In the genomic region with DNA sequence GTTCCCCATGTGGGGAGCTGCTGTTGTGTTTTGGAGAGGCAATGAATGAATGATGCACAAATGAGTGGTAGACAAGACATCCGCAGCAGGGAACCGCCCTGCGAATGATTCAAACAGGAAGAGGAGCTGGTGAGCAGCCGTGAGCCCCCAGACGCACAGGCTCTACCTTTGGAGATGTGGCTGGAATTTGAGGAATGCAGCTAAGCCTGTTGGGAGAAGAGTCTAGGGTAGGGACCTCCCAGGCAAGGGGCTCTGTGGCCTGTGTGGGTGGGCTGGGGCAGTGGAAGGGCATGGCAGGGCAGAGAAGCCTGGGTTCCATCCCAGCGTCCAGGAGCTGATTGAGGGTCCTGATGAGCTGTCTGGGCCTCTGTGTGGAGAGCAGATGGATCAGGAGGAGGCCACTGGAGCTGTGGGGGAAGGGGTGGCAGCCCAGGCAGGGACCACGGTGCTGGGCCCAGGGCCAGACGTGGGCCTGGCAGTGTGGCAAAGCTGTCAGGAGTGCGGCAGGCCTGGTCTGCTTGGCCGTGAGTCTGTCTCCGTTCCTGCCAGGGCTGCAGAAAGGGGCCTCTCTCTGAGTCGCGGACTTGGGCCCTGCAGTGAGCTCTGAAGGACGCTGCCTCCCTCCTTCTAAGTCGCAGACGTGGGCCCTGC, we compare ENCODE assay signal across 12 cellular contexts. TPM values are rescaled to one million over a fixed set of nuclear protein-coding genes. Genes with fewer than 3 reads are reported as not detected.
A peak's percentile ranks its signal among the peaks of the same experiment; 100 is the strongest.
DNase-seq lines count a peak whose midpoint lies in the region; ATAC-seq, FAIRE-seq and TF ChIP-seq lines count a peak whose summit lies in the region.
"Had no signal": no experiment of that assay in that cellular context is flagged by ENCODE, and none has a peak within 500 bp of the region (broad histone marks: within the 10 kb centered on the region; RNA-seq: fewer than 3 reads in every experiment).

No MANE protein-coding gene starts in this region.

- H3K4me1 ChIP-seq in K562 (replicated peaks in 1 of 2; ENCODE audit: control insufficient read depth in 2 of 2, insufficient read depth in 2 of 2, low read length in 2 of 2), result no peaks in the 10 kb centered on the region
- no peaks in the 10 kb centered on the region for H3K4me1 ChIP-seq in iPS-15b (ENCODE audit: control insufficient read depth, insufficient read depth, low read length)
- peaks cover 0 to 21% (median 15%) of the 10 kb centered on the region in 4 donors for H3K4me1 ChIP-seq in sigmoid colon

- in situ Hi-C loops in K562 (cut with MboI), result no loop called here

- ATAC-seq in K562 (no peak), GM18520 (IDR thresholded peaks at IDR 0.05; ENCODE audit: unreplicated experiment) (no peak)
- ATAC-seq: gastroesophageal sphincter, mucosa of descending colon had no signal

- no peaks in the 10 kb centered on the region for H3K79me2 ChIP-seq in K562 (ENCODE audit: control insufficient read depth, insufficient read depth, low read length)

- H2AFZ ChIP-seq in K562 (ENCODE audit: low read depth, low read length), result no peak overlapping the region

- peaks cover 28% of the 10 kb centered on the region; the same call in 2 of the 3 replicates for H3K36me3 ChIP-seq in K562 (ENCODE audit: control insufficient read depth, insufficient read depth, low read length)
- H3K36me3 ChIP-seq in iPS-15b (ENCODE audit: control insufficient read depth, insufficient read depth, low read length), result peaks cover 8% of the 10 kb centered on the region
- peaks cover 0 to 38% (median 8%) of the 10 kb centered on the region in 4 donors for H3K36me3 ChIP-seq in sigmoid colon

- H3K27me3 ChIP-seq in K562 (ENCODE audit: control insufficient read depth in 2 of 2, insufficient read depth in 2 of 2, low read length in 2 of 2) (no peaks in the 10 kb centered on the region), iPS-15b (ENCODE audit: control insufficient read depth, insufficient read depth, low read length) (no peaks in the 10 kb centered on the region), sigmoid colon (no peaks in the 10 kb centered on the region)
- H3K27me3 ChIP-seq: gastroesophageal sphincter had no signal

- TF ChIP-seq RAD21 in K562 (CRISPR knock-in tag; conservative IDR thresholded peaks at IDR 0.05 in 1 of 2, IDR thresholded peaks at IDR 0.05 in 1 of 2), result no peak

- TF ChIP-seq EP300 in K562 (IDR thresholded peaks at IDR 0.05; ENCODE audit: low read length), result no peak
- no peak for TF ChIP-seq EP300 in sigmoid colon (IDR thresholded peaks at IDR 0.05)

- no peaks in the 10 kb centered on the region for H3K9me3 ChIP-seq in K562 (replicated peaks; ENCODE audit: control insufficient read depth, insufficient read depth, low read depth, low read length)
- no peaks in the 10 kb centered on the region for H3K9me3 ChIP-seq in iPS-15b (ENCODE audit: control insufficient read depth, insufficient read depth, low read length)
- H3K9me3 ChIP-seq in sigmoid colon, result no peaks in the 10 kb centered on the region
- H3K9me3 ChIP-seq: gastroesophageal sphincter, mucosa of descending colon had no signal

- DNase-seq in HK-2 (ENCODE audit: unreplicated experiment) (peak; percentile 28), K562 (ENCODE audit: extremely low read depth in 1 of 4, low spot score in 3 of 4) (no peak), sigmoid colon (peak; percentile 56), NCI-H146 treated with DMSO at 0.1 percent for 48 hours (lab: John Stamatoyannopoulos, UW; ENCODE audit: unreplicated experiment) (no peak), NCI-H2029 (lab: John Stamatoyannopoulos, UW) (no peak)
- DNase-seq in stimulated activated CD4-positive, alpha-beta T cell treated with anti-CD3 and anti-CD28 coated beads, Interleukin-2, amount 100 ng/mL, for 48 hours, result no peak
- DNase-seq: mucosa of descending colon, NCI-H2029 treated with DMSO at 0.1 percent for 48 hours had no signal

- intact Hi-C loops in K562 (cut with micrococcal nuclease), result no loop called here
- intact Hi-C loops in sigmoid colon (cut with DNase I), result loop anchor here (5.0 kb wide), 1 partner anchor 40 kb away; a partner anchor contains a TSS

- WGBS in K562 (ENCODE audit: insufficient coverage, low coverage, missing lambda C conversion rate), result 90% methylated on average over 6 of the region's 16 CpGs
- WGBS in sigmoid colon, 2 donors, result 88 to 93% methylated on average over 16 of the region's 16 CpGs

- no peak for TF ChIP-seq CTCF in K562 (IDR thresholded peaks at IDR 0.05 in 2 of 3, conservative IDR thresholded peaks at IDR 0.05 in 1 of 3; ENCODE audit: insufficient read depth in 2 of 3, low read depth in 1 of 3, low read length in 3 of 3)
- TF ChIP-seq CTCF in sigmoid colon (IDR thresholded peaks at IDR 0.05), result no peak

- no peak overlapping the region for H3K4me2 ChIP-seq in K562 (ENCODE audit: insufficient read depth, low read length)

- no TSS peak for BruUV-seq in K562 (replicated peaks; lab: Mats Ljungman, UMichigan)

- H3K4me3 ChIP-seq in K562 (no peak overlapping the region), iPS-15b (ENCODE audit: low read depth, low read length) (no peak overlapping the region), sigmoid colon (no peak overlapping the region)
- H3K4me3 ChIP-seq: gastroesophageal sphincter, mucosa of descending colon had no signal

- FAIRE-seq in K562 (lab: Jason Lieb, UNC), result no peak
- FAIRE-seq: TTC549 had no signal

- TF ChIP-seq POLR2A in K562 (conservative IDR thresholded peaks at IDR 0.05) (no peak), sigmoid colon (IDR thresholded peaks at IDR 0.05) (no peak)

- CTCF ChIA-PET in K562 (lab: Yijun Ruan, JAX; ENCODE audit: low intra/inter-chr PET ratio), result no interaction called here

- H4K20me1 ChIP-seq in K562 (replicated peaks; ENCODE audit: control insufficient read depth, insufficient read depth, low read length), result no peaks in the 10 kb centered on the region

- POLR2A ChIA-PET in K562 (lab: Yijun Ruan, JAX), result interaction anchor here (1.1 kb wide), 1 partner anchor 14 kb away, joined by 3 read pairs; no protein-coding TSS in a partner anchor

- H3K27ac ChIP-seq in K562 (ENCODE audit: extremely low read depth, low read depth, low read length), result no peak overlapping the region
- H3K27ac ChIP-seq in sigmoid colon, result peak overlapping the region in 3 of 4 donors; percentile 50 to 71 (median 53)

- H3K9me1 ChIP-seq in K562 (ENCODE audit: control insufficient read depth, insufficient read depth, low read length), result no peaks in the 10 kb centered on the region

- H3K9ac ChIP-seq in K562 (ENCODE audit: insufficient read depth in 1 of 2, low read depth in 2 of 2, low read length in 2 of 2) (no peak overlapping the region), iPS-15b (ENCODE audit: low read depth, low read length) (peak overlapping the region; percentile 37)

TF ChIP-seq in K562, 482 proteins besides CTCF, POLR2A, EP300 and RAD21:
- TF ChIP-seq POLR2G (IDR thresholded peaks at IDR 0.05; ENCODE audit: low read depth, low read length) (peak; percentile 54; the same call in 1 of the 2 replicates), KLF10 (CRISPR knock-in tag; IDR thresholded peaks at IDR 0.05) (no peak)

RNA-seq across cellular contexts. Expression of a gene that starts 41.8 kb away (rescaled TPM):
- total RNA-seq in K562 (2011; cell fraction: chromatin; rRNA removed; ENCODE audit: low replicate concordance), result 59.2 and 77.8 TPM in 2 replicates
- 25.3 and 28.3 TPM in 2 replicates for total RNA-seq in K562 (2011; cell fraction: nucleolus; rRNA removed)
- 33.1 and 34.6 TPM in 2 replicates for total RNA-seq in K562 (2011; cell fraction: nucleoplasm; rRNA removed)
- total RNA-seq in K562 (2014; rRNA removed) (9.7 and 13.3 TPM in 2 replicates), K562 (2014; rRNA removed; fragmentation: Illumina TruSeq; extraction: Trizol) (10.0 and 11.1 TPM in 2 replicates), K562 (2015; rRNA removed; fragmentation: Illumina TruSeq; extraction: Trizol) (10.0 and 10.9 TPM in 2 replicates), K562 (2021) (12.1 and 16.8 TPM in 2 replicates), sigmoid colon (10 to 100 TPM; 20.6 to 33.0 (median 27.6) TPM)
- polyA plus RNA-seq in K562 (2011; rRNA removed) (9.9 and 12.9 TPM in 2 replicates), K562 (2014; fragmentation: Illumina TruSeq; extraction: Trizol) (11.6 and 12.0 TPM in 2 replicates), K562 (2014; fragmentation: Nextera tagmentation; extraction: Ambion mirVana) (1 to 10 TPM; 2.1 to 2.2 TPM), K562 (2014; rRNA removed) (15.8 and 16.7 TPM in 2 replicates), sigmoid colon (10 to 100 TPM in 1 of 3 donors, 1 to 10 TPM in 2; 6.6 to 10.2 (median 7.9) TPM)
- polyA plus RNA-seq in K562 (2011; cell fraction: cytosol; rRNA removed), result 9.1 and 10.1 TPM in 2 replicates
- polyA plus RNA-seq in K562 (2011; cell fraction: nucleus; rRNA removed), result 19.2 and 27.0 TPM in 2 replicates
- 9.2 and 9.6 TPM in 2 replicates for polyA plus RNA-seq in K562 (2012)
- 17.1 and 18.5 TPM in 2 replicates for polyA minus RNA-seq in K562 (2011; rRNA and poly(A)+ RNA removed)
- 4.5 and 4.9 TPM in 2 replicates for polyA minus RNA-seq in K562 (2011; cell fraction: cytosol; rRNA and poly(A)+ RNA removed)
- polyA minus RNA-seq in K562 (2011; cell fraction: nucleus; rRNA and poly(A)+ RNA removed), result 8.6 and 10.1 TPM in 2 replicates

RNA-seq across cellular contexts. Expression of a gene that starts 52.3 kb away (rescaled TPM):
- total RNA-seq in K562 (2011; cell fraction: chromatin; rRNA removed; ENCODE audit: low replicate concordance), result 47.7 and 68.4 TPM in 2 replicates
- 25.8 and 28.5 TPM in 2 replicates for total RNA-seq in K562 (2011; cell fraction: nucleolus; rRNA removed)
- 37.4 and 47.0 TPM in 2 replicates for total RNA-seq in K562 (2011; cell fraction: nucleoplasm; rRNA removed)
- 55.2 and 71.3 TPM in 2 replicates for total RNA-seq in K562 (2014; rRNA removed)
- total RNA-seq in K562 (2014; rRNA removed; fragmentation: Illumina TruSeq; extraction: Trizol), result 68.1 and 69.1 TPM in 2 replicates
- 61.3 and 64.1 TPM in 2 replicates for total RNA-seq in K562 (2015; rRNA removed; fragmentation: Illumina TruSeq; extraction: Trizol)
- 115 and 120 TPM in 2 replicates for total RNA-seq in K562 (2021)
- 70.6 and 98.1 TPM in 2 replicates for polyA plus RNA-seq in K562 (2011; rRNA removed)
- polyA plus RNA-seq in K562 (2011; cell fraction: cytosol; rRNA removed), result 52.3 and 59.1 TPM in 2 replicates
- 65.1 and 75.2 TPM in 2 replicates for polyA plus RNA-seq in K562 (2011; cell fraction: nucleus; rRNA removed)
- polyA plus RNA-seq in K562 (2012), result 73.1 and 90.3 TPM in 2 replicates
- 129 and 145 TPM in 2 replicates for polyA plus RNA-seq in K562 (2014; fragmentation: Illumina TruSeq; extraction: Trizol)
- 10 to 100 TPM; 33.8 to 41.7 TPM for polyA plus RNA-seq in K562 (2014; fragmentation: Nextera tagmentation; extraction: Ambion mirVana)
- polyA plus RNA-seq in K562 (2014; rRNA removed), result 102 and 134 TPM in 2 replicates
- polyA minus RNA-seq in K562 (2011; rRNA and poly(A)+ RNA removed), result 61.3 and 72.6 TPM in 2 replicates
- polyA minus RNA-seq in K562 (2011; cell fraction: cytosol; rRNA and poly(A)+ RNA removed), result 46.6 and 48.6 TPM in 2 replicates
- 20.1 and 23.3 TPM in 2 replicates for polyA minus RNA-seq in K562 (2011; cell fraction: nucleus; rRNA and poly(A)+ RNA removed)
- total RNA-seq in sigmoid colon, result 10 to 100 TPM; 26.5 to 46.0 (median 33.8) TPM
- 10 to 100 TPM; 40.2 to 57.1 (median 54.6) TPM for polyA plus RNA-seq in sigmoid colon

Comparison
In these comparisons a context has a peak if more than half of its experiments do, and no peak if none do; other contexts are left out.
1. DNase-seq: peak in HK-2 (single experiment) and sigmoid colon (single experiment); none in K562 (0 of 4), NCI-H146 treated with DMSO at 0.1 percent for 48 hours (single experiment), NCI-H2029 (single experiment) and stimulated activated CD4-positive, alpha-beta T cell treated with anti-CD3 and anti-CD28 coated beads, Interleukin-2, amount 100 ng/mL, for 48 hours (0 of 2).